ENCODE assay signal across 11 cellular contexts in genomic region chr9:90107021-90107771, GRCh38.
DNase-seq lines count a peak whose midpoint lies in the region; ATAC-seq and TF ChIP-seq lines count a peak whose summit lies in the region.
"Had no signal": no experiment of that assay in that cellular context is flagged by ENCODE, and none has a peak within 500 bp of the region (broad histone marks: within the 10 kb centered on the region; RNA-seq: fewer than 3 reads in every experiment).

No MANE protein-coding gene starts in this region.

- DNase-seq in NCI-H1105 treated with DMSO at 0.1 percent for 48 hours (lab: John Stamatoyannopoulos, UW) (peak; percentile 80), RPMI7951 (ENCODE audit: low read depth) (peak; percentile 2), iPS-NIHi11 (ENCODE audit: low spot score) (peak; percentile 33), thyroid gland (peak; percentile 80 to 86), RPMI8226 (no peak), activated gamma-delta T cell treated with Interleukin-2 at 50 U/mL for 16 hours (no peak)
- DNase-seq: activated naive CD8-positive, alpha-beta T cell treated with anti-CD3 and anti-CD28 coated beads, Interleukin-2, amount 10 ng/mL, durations not matched to agents 7 days and 5 days; GOT3; IMR-90 had no signal

- intact Hi-C loops in thyroid gland (cut with DNase I) = no loop called here

- no peak overlapping the region for H3K4me3 ChIP-seq in thyroid gland (replicated peaks in 1 of 3)
- H3K4me3 ChIP-seq: skin epidermis had no signal

- no peaks in the 10 kb centered on the region for H3K36me3 ChIP-seq in thyroid gland

- H3K27ac ChIP-seq in thyroid gland = peak overlapping the region; percentile 27 to 73 (median 65)

- WGBS in thyroid gland, 2 donors = 22% methylated on average over 4 of the region's 4 CpGs

- ATAC-seq in GM21367 (IDR thresholded peaks at IDR 0.05; ENCODE audit: unreplicated experiment) = no peak

- peaks cover 14 to 23% of the 10 kb centered on the region in 2 donors for H3K4me1 ChIP-seq in thyroid gland

- H3K9me3 ChIP-seq in thyroid gland = no peaks in the 10 kb centered on the region

- no peak for TF ChIP-seq CTCF in thyroid gland (IDR thresholded peaks at IDR 0.05)

- no peaks in the 10 kb centered on the region for H3K27me3 ChIP-seq in thyroid gland

- no peak for TF ChIP-seq POLR2A in thyroid gland (IDR thresholded peaks at IDR 0.05)

Comparison
In these comparisons a context has a peak if more than half of its experiments do, and no peak if none do; other contexts are left out.
1. DNase-seq: peak in NCI-H1105 treated with DMSO at 0.1 percent for 48 hours (single experiment), RPMI7951 (single experiment), iPS-NIHi11 (single experiment) and thyroid gland (2 of 2); none in RPMI8226 (single experiment) and activated gamma-delta T cell treated with Interleukin-2 at 50 U/mL for 16 hours (single experiment).